ENCODE assay signal across 10 cellular contexts in the genomic region with DNA sequence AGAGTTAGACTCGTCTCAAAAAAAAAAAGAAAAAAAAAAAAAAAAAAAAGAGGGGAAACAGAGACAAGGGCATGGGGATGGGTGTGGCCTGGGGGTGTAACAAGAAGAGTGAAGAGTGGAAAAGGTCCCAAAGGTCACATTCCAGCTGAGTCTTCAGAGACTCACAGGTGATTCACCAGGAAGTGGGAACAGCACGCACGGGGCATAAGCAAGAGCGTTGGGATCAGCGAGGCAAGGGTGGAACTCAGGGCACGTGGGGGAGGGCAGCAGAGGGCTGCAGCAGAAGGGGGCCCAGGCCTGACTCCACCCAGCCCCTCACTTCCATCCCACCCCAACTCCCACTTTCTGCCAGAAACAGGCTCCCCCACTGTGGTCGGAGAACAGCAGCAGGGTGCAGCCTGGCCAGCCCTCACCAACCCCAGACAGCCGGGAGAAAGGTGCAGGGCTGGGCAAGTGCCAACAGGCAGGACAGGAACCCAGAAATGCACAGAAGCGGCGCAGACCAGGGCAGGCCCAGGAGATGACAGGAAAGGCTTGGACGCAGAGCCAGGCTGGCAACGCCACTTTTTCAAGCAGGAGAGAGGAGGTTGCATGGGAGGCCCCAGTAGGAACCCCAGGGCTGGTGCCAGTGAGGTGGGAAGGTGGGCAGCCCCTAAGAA. TPM values are rescaled to one million over a fixed set of nuclear protein-coding genes. Genes with fewer than 3 reads are reported as not detected.
DNase-seq lines count a peak whose midpoint lies in the region; ATAC-seq, FAIRE-seq and TF ChIP-seq lines count a peak whose summit lies in the region.
"Had no signal": no experiment of that assay in that cellular context is flagged by ENCODE, and none has a peak within 500 bp of the region (broad histone marks: within the 10 kb centered on the region; RNA-seq: fewer than 3 reads in every experiment).

No MANE protein-coding gene starts in this region.

- CTCF ChIA-PET in CD8-positive, alpha-beta T cell (lab: Charles Lee): no interaction called here

- intact Hi-C loops in spleen (cut with DNase I; ENCODE audit: low total_unique reads): no loop called here
- intact Hi-C loops in CD8-positive, alpha-beta T cell (cut with DNase I, micrococcal nuclease): loop anchor here (10.0 kb wide), 3 partner anchors 316 to 1294 kb away; a partner anchor contains a TSS

- H3K4me3 Mint-ChIP-seq in CD8-positive, alpha-beta T cell: no peak overlapping the region

- no peaks in the 10 kb centered on the region for H3K27me3 Mint-ChIP-seq in CD8-positive, alpha-beta T cell (ENCODE audit: low read depth)
- H3K27me3 Mint-ChIP-seq: naive thymus-derived CD4-positive, alpha-beta T cell had no signal

- 84 to 94% (median 90%) methylated on average over 9 to 12 of the region's 12 CpGs for WGBS in spleen, 5 donors

- TF ChIP-seq CTCF in fibroblast of mammary gland (conservative IDR thresholded peaks at IDR 0.05; ENCODE audit: control insufficient read depth, insufficient read depth, low read depth, low read length) (no peak), spleen (IDR thresholded peaks at IDR 0.05 in 8 of 11, conservative IDR thresholded peaks at IDR 0.05 in 3 of 11) (no peak)
- no peak for TF ChIP-seq CTCF in CD8-positive, alpha-beta T cell (IDR thresholded peaks at IDR 0.05)

- no peaks in the 10 kb centered on the region for H3K9me3 Mint-ChIP-seq in CD8-positive, alpha-beta T cell
- H3K9me3 Mint-ChIP-seq: naive thymus-derived CD4-positive, alpha-beta T cell had no signal

- H3K9me3 ChIP-seq in spleen: no peaks in the 10 kb centered on the region
- H3K9me3 ChIP-seq in effector memory CD4-positive, alpha-beta T cell (ENCODE audit: control insufficient read depth, low read length): no peaks in the 10 kb centered on the region
- no peaks in the 10 kb centered on the region for H3K9me3 ChIP-seq in CD8-positive, alpha-beta T cell (ENCODE audit: low read length)

- TF ChIP-seq POLR2A in spleen (IDR thresholded peaks at IDR 0.05): no peak

- H3K27ac Mint-ChIP-seq in CD8-positive, alpha-beta T cell: no peak overlapping the region
- H3K27ac Mint-ChIP-seq: naive thymus-derived CD4-positive, alpha-beta T cell had no signal

- H3K4me3 ChIP-seq in fibroblast of mammary gland (ENCODE audit: control insufficient read depth, low read depth, low read length) (no peak overlapping the region), spleen (no peak overlapping the region)
- no peak overlapping the region for H3K4me3 ChIP-seq in effector memory CD4-positive, alpha-beta T cell (ENCODE audit: insufficient read depth, low read depth, low read length, poor library complexity, severe bottlenecking)
- H3K4me3 ChIP-seq in CD8-positive, alpha-beta T cell (ENCODE audit: low read depth, low read length): no peak overlapping the region

- H3K36me3 ChIP-seq in spleen: peaks cover 0 to 35% (median 15%) of the 10 kb centered on the region in 6 donors
- H3K36me3 ChIP-seq in effector memory CD4-positive, alpha-beta T cell (ENCODE audit: control insufficient read depth, insufficient read depth, low read length): peaks cover 7% of the 10 kb centered on the region
- peaks cover 7% of the 10 kb centered on the region for H3K36me3 ChIP-seq in CD8-positive, alpha-beta T cell (ENCODE audit: insufficient read depth, low read length)

- H3K4me1 Mint-ChIP-seq in CD8-positive, alpha-beta T cell (ENCODE audit: low read depth): peaks cover 31% of the 10 kb centered on the region

- DNase-seq in H4 (ENCODE audit: low spot score) (peak; percentile 44), RCC 7860 (ENCODE audit: low spot score) (peak; percentile 88), fibroblast of mammary gland (ENCODE audit: low read depth) (peak; percentile 79), spleen (peak; percentile 73), dedifferentiated amniotic fluid mesenchymal stem cell (ENCODE audit: extremely low spot score) (no peak)
- no peak for DNase-seq in effector memory CD4-positive, alpha-beta T cell
- no peak for DNase-seq in CD8-positive, alpha-beta T cell
- DNase-seq: activated CD8-positive, alpha-beta memory T cell treated with anti-CD3 and anti-CD28 coated beads, Interleukin-2, amount 50 U/mL, for 4 hours; naive thymus-derived CD4-positive, alpha-beta T cell; NCI-H2081 had no signal

- H3K36me3 Mint-ChIP-seq in CD8-positive, alpha-beta T cell: peaks cover 20% of the 10 kb centered on the region

- peaks cover 16 to 33% (median 27%) of the 10 kb centered on the region in 6 donors for H3K4me1 ChIP-seq in spleen
- peaks cover 22% of the 10 kb centered on the region for H3K4me1 ChIP-seq in effector memory CD4-positive, alpha-beta T cell (ENCODE audit: control insufficient read depth, insufficient read depth, low read length, poor library complexity, severe bottlenecking)
- peaks cover 22% of the 10 kb centered on the region for H3K4me1 ChIP-seq in CD8-positive, alpha-beta T cell (ENCODE audit: insufficient read depth, low read length)

- H3K27me3 ChIP-seq in spleen (replicated peaks in 1 of 7): no peaks in the 10 kb centered on the region
- no peaks in the 10 kb centered on the region for H3K27me3 ChIP-seq in effector memory CD4-positive, alpha-beta T cell (replicated peaks; ENCODE audit: control insufficient read depth, insufficient read depth, low read length, poor library complexity, severe bottlenecking)
- no peaks in the 10 kb centered on the region for H3K27me3 ChIP-seq in CD8-positive, alpha-beta T cell (ENCODE audit: insufficient read depth, low read length)

- H3K27ac ChIP-seq in spleen: no peak overlapping the region
- no peak overlapping the region for H3K27ac ChIP-seq in effector memory CD4-positive, alpha-beta T cell (ENCODE audit: insufficient read depth, low read length, poor library complexity, severe bottlenecking)
- H3K27ac ChIP-seq in CD8-positive, alpha-beta T cell (ENCODE audit: low read depth, low read length): no peak overlapping the region

- ATAC-seq in CD8-positive, alpha-beta T cell: no peak
- ATAC-seq: naive thymus-derived CD4-positive, alpha-beta T cell had no signal

- POLR2A ChIA-PET in CD8-positive, alpha-beta T cell (lab: Charles Lee): no interaction called here

- peak; percentile 76 for FAIRE-seq in RCC 7860 (lab: Jason Lieb, UNC)

RNA-seq across cellular contexts. Expression of a gene that starts 3.3 kb away (rescaled TPM):
- 5.3 and 5.5 TPM in 2 replicates for total RNA-seq in H4 (2014; rRNA removed; shearing (Covaris generic))
- total RNA-seq in spleen: 10 to 100 TPM in 5 of 7 donors, 1 to 10 TPM in 2; 9.4 to 14.9 (median 11.1) TPM
- polyA plus RNA-seq in spleen: 1 to 10 TPM; 1.5 to 2.7 (median 1.5) TPM
- total RNA-seq in CD8-positive, alpha-beta T cell: 1 to 10 TPM; 2.1 to 2.2 TPM

Comparison
In these comparisons a context has a peak if more than half of its experiments do, and no peak if none do; other contexts are left out.
1. DNase-seq: peak in H4 (single experiment), RCC 7860 (single experiment), fibroblast of mammary gland (single experiment) and spleen (single experiment); none in dedifferentiated amniotic fluid mesenchymal stem cell (single experiment), effector memory CD4-positive, alpha-beta T cell (0 of 3) and CD8-positive, alpha-beta T cell (0 of 7).